In the genomic region with DNA sequence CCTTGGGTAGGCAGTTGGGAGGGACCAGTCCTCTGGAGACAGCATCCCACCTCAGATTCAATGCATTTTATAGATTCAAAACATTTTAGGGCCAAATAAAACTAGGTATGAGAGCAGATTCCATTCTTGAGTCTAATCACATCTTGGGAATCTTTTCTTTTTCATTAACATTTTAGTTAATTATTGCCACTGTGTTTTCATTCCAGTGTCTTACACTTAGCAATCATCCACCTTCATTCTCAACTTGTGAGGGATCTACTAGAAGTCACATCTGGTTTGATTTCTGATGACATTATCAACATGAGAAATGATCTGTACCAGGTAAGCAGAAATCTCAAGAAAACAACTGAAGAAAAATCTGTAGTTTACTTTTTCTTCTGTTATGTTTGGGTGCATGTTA, we compare ENCODE assay signal across 29 cellular contexts.
DNase-seq lines count a peak whose midpoint lies in the region; ATAC-seq, FAIRE-seq and TF ChIP-seq lines count a peak whose summit lies in the region.
"Had no signal": no experiment of that assay in that cellular context is flagged by ENCODE, and none has a peak within 500 bp of the region (broad histone marks: within the 10 kb centered on the region; RNA-seq: fewer than 3 reads in every experiment).

No MANE protein-coding gene starts in this region.

- FAIRE-seq in kidney (lab: Jason Lieb, UNC): peak; percentile 25
- FAIRE-seq: A549, colon had no signal

- no peak for ATAC-seq in stimulated activated naive B cell treated with anti-CD40 and anti-IgM and Interleukin-4, amounts not matched to agents 10 μg/mL and 1 μg/mL and 100 μg/mL, for 72 hours (replicated peaks)
- no peak for ATAC-seq in esophagus mucosa
- ATAC-seq in upper lobe of right lung: no peak
- ATAC-seq: A549, gastrocnemius medialis, sciatic nerve had no signal

- no peaks in the 10 kb centered on the region for H3K27me3 Mint-ChIP-seq in activated T-cell treated with anti-CD3 and anti-CD28 coated beads, Interleukin-2, amount 50 U/mL, for 24 hours
- H3K27me3 Mint-ChIP-seq in activated T-helper 1 cell treated with anti-CD3 and anti-CD28 coated beads, Interleukin-12 subunit alpha, Interleukin-12 subunit beta, Interleukin-2, Interleukin-4 antibody, amounts not matched to agents 30 ng/mL and 10 ng/mL and 1 ng/mL, durations not matched to agents 14 hours and 24 hours and 36 hours (ENCODE audit: insufficient read depth): no peaks in the 10 kb centered on the region
- no peaks in the 10 kb centered on the region for H3K27me3 Mint-ChIP-seq in stimulated activated naive B cell treated with anti-CD40 and anti-IgM and Interleukin-4, amounts not matched to agents 10 μg/mL and 1 μg/mL and 100 μg/mL, for 72 hours

- no peak for DNase-seq in activated T-cell treated with anti-CD3 and anti-CD28 coated beads, Interleukin-2, amount 50 U/mL, for 24 hours
- DNase-seq in activated T-cell treated with anti-CD3 and anti-CD28 coated beads, Interleukin-2, amount 50 U/mL, for 48 hours: no peak
- DNase-seq in activated T-helper 1 cell treated with anti-CD3 and anti-CD28 coated beads, Interleukin-12 subunit alpha, Interleukin-12 subunit beta, Interleukin-2, Interleukin-4 antibody, amounts not matched to agents 30 ng/mL and 10 ng/mL and 1 ng/mL, durations not matched to agents 14 hours and 24 hours and 36 hours (ENCODE audit: low spot score): no peak
- no peak for DNase-seq in kidney
- no peak for DNase-seq in stimulated activated naive B cell treated with anti-CD40 and anti-IgM and Interleukin-4, amounts not matched to agents 10 μg/mL and 1 μg/mL and 100 μg/mL, for 72 hours
- DNase-seq in upper lobe of right lung: no peak
- DNase-seq in HT-29 (ENCODE audit: low spot score): no peak
- DNase-seq: activated CD4-positive, CD25-positive, alpha-beta regulatory T cell treated with anti-CD3 and anti-CD28 coated beads, Interleukin-2, amount 50 U/mL, for 72 hours; activated CD8-positive, alpha-beta memory T cell treated with anti-CD3 and anti-CD28 coated beads for 24 hours; Caco-2; DMS79 treated with DMSO at 0.1 percent for 48 hours; effector memory CD4-positive, alpha-beta T cell; esophagus squamous epithelium; gastrocnemius medialis; GOT3; Kasumi-1; NCI-H1048; NCI-H1694 treated with DMSO at 0.1 percent for 48 hours; NCI-H526 treated with DMSO at 0.1 percent for 48 hours; posterior cingulate gyrus; SJCRH30; stimulated activated CD4-positive, alpha-beta T cell treated with anti-CD3 and anti-CD28 coated beads, Interleukin-4, amount 100 ng/mL, for 4 hours; transverse colon had no signal

- H3K9me3 ChIP-seq in kidney (ENCODE audit: control insufficient read depth in 1 of 2, low read length in 2 of 2) (no peaks in the 10 kb centered on the region), upper lobe of right lung (no peaks in the 10 kb centered on the region)
- H3K9me3 ChIP-seq: A549, Caco-2, esophagus squamous epithelium, gastrocnemius medialis, SJCRH30, transverse colon had no signal

- H3K27ac ChIP-seq in kidney (ENCODE audit: low read depth in 2 of 2, low read length in 2 of 2): peak overlapping the region; percentile 43 to 68
- H3K27ac ChIP-seq in upper lobe of right lung: no peak overlapping the region
- H3K27ac ChIP-seq: A549, esophagus squamous epithelium, gastrocnemius medialis, hepatocyte, SJCRH30, transverse colon had no signal

- H3K4me1 ChIP-seq in kidney (ENCODE audit: control insufficient read depth in 1 of 2, insufficient read depth in 1 of 2, low read depth in 1 of 2, low read length in 2 of 2): peaks cover 0 to 10% of the 10 kb centered on the region in 2 donors
- peaks cover 13% of the 10 kb centered on the region for H3K4me1 ChIP-seq in upper lobe of right lung
- H3K4me1 ChIP-seq: Caco-2, gastrocnemius medialis, SJCRH30 had no signal

- H3K9me3 Mint-ChIP-seq in activated T-cell treated with anti-CD3 and anti-CD28 coated beads, Interleukin-2, amount 50 U/mL, for 24 hours: no peaks in the 10 kb centered on the region
- no peaks in the 10 kb centered on the region for H3K9me3 Mint-ChIP-seq in activated T-helper 1 cell treated with anti-CD3 and anti-CD28 coated beads, Interleukin-12 subunit alpha, Interleukin-12 subunit beta, Interleukin-2, Interleukin-4 antibody, amounts not matched to agents 30 ng/mL and 10 ng/mL and 1 ng/mL, durations not matched to agents 14 hours and 24 hours and 36 hours
- no peaks in the 10 kb centered on the region for H3K9me3 Mint-ChIP-seq in stimulated activated naive B cell treated with anti-CD40 and anti-IgM and Interleukin-4, amounts not matched to agents 10 μg/mL and 1 μg/mL and 100 μg/mL, for 72 hours
- H3K9me3 Mint-ChIP-seq: neural crest cell had no signal

- H3K9ac ChIP-seq in kidney (ENCODE audit: low read length in 2 of 2): no peak overlapping the region

- H3K4me3 ChIP-seq in kidney (ENCODE audit: low read length in 2 of 2) (peak overlapping the region in 1 of 2 donors; percentile 29), upper lobe of right lung (no peak overlapping the region)
- H3K4me3 ChIP-seq: A549, esophagus squamous epithelium, gastrocnemius medialis, hepatocyte, SJCRH30, transverse colon had no signal

- TF ChIP-seq CTCF in kidney (IDR thresholded peaks at IDR 0.05; ENCODE audit: borderline replicate concordance, extremely low read depth, insufficient read depth): no peak
- TF ChIP-seq CTCF in upper lobe of right lung (IDR thresholded peaks at IDR 0.05): no peak

- H3K27me3 ChIP-seq in upper lobe of right lung: no peaks in the 10 kb centered on the region
- H3K27me3 ChIP-seq: esophagus squamous epithelium, gastrocnemius medialis, hepatocyte, SJCRH30, transverse colon had no signal

- intact Hi-C loops in activated T-helper 1 cell treated with anti-CD3 and anti-CD28 coated beads, Interleukin-12 subunit alpha, Interleukin-12 subunit beta, Interleukin-2, Interleukin-4 antibody, amounts not matched to agents 30 ng/mL and 10 ng/mL and 1 ng/mL, durations not matched to agents 14 hours and 24 hours and 36 hours (cut with micrococcal nuclease): no loop called here
- intact Hi-C loops in kidney (cut with DNase I): no loop called here
- intact Hi-C loops in upper lobe of right lung (cut with DNase I): no loop called here

- H3K4me3 Mint-ChIP-seq in activated T-cell treated with anti-CD3 and anti-CD28 coated beads, Interleukin-2, amount 50 U/mL, for 24 hours: no peak overlapping the region
- H3K4me3 Mint-ChIP-seq in activated T-helper 1 cell treated with anti-CD3 and anti-CD28 coated beads, Interleukin-12 subunit alpha, Interleukin-12 subunit beta, Interleukin-2, Interleukin-4 antibody, amounts not matched to agents 30 ng/mL and 10 ng/mL and 1 ng/mL, durations not matched to agents 14 hours and 24 hours and 36 hours: no peak overlapping the region
- H3K4me3 Mint-ChIP-seq in stimulated activated naive B cell treated with anti-CD40 and anti-IgM and Interleukin-4, amounts not matched to agents 10 μg/mL and 1 μg/mL and 100 μg/mL, for 72 hours: no peak overlapping the region
- H3K4me3 Mint-ChIP-seq: neural crest cell had no signal

- H3K27ac Mint-ChIP-seq in activated T-cell treated with anti-CD3 and anti-CD28 coated beads, Interleukin-2, amount 50 U/mL, for 24 hours: peak overlapping the region; percentile 58
- peak overlapping the region; percentile 59 for H3K27ac Mint-ChIP-seq in activated T-helper 1 cell treated with anti-CD3 and anti-CD28 coated beads, Interleukin-12 subunit alpha, Interleukin-12 subunit beta, Interleukin-2, Interleukin-4 antibody, amounts not matched to agents 30 ng/mL and 10 ng/mL and 1 ng/mL, durations not matched to agents 14 hours and 24 hours and 36 hours
- peak overlapping the region; percentile 68 for H3K27ac Mint-ChIP-seq in stimulated activated naive B cell treated with anti-CD40 and anti-IgM and Interleukin-4, amounts not matched to agents 10 μg/mL and 1 μg/mL and 100 μg/mL, for 72 hours

- peaks cover 8 to 22% of the 10 kb centered on the region in 2 donors for H3K36me3 ChIP-seq in kidney (ENCODE audit: control insufficient read depth in 1 of 2, insufficient read depth in 2 of 2, low read length in 2 of 2)
- peaks cover 86% of the 10 kb centered on the region for H3K36me3 ChIP-seq in upper lobe of right lung

- H3K4me1 Mint-ChIP-seq in activated T-cell treated with anti-CD3 and anti-CD28 coated beads, Interleukin-2, amount 50 U/mL, for 24 hours (ENCODE audit: low read depth): peaks cover 74% of the 10 kb centered on the region
- peaks cover 81% of the 10 kb centered on the region for H3K4me1 Mint-ChIP-seq in activated T-helper 1 cell treated with anti-CD3 and anti-CD28 coated beads, Interleukin-12 subunit alpha, Interleukin-12 subunit beta, Interleukin-2, Interleukin-4 antibody, amounts not matched to agents 30 ng/mL and 10 ng/mL and 1 ng/mL, durations not matched to agents 14 hours and 24 hours and 36 hours (ENCODE audit: low read depth)
- H3K4me1 Mint-ChIP-seq in stimulated activated naive B cell treated with anti-CD40 and anti-IgM and Interleukin-4, amounts not matched to agents 10 μg/mL and 1 μg/mL and 100 μg/mL, for 72 hours: peaks cover 39 to 57% of the 10 kb centered on the region in 2 donors
- H3K4me1 Mint-ChIP-seq: neural crest cell had no signal

- peaks cover 91% of the 10 kb centered on the region for H3K36me3 Mint-ChIP-seq in activated T-cell treated with anti-CD3 and anti-CD28 coated beads, Interleukin-2, amount 50 U/mL, for 24 hours (ENCODE audit: low read depth)
- peaks cover 75% of the 10 kb centered on the region for H3K36me3 Mint-ChIP-seq in activated T-helper 1 cell treated with anti-CD3 and anti-CD28 coated beads, Interleukin-12 subunit alpha, Interleukin-12 subunit beta, Interleukin-2, Interleukin-4 antibody, amounts not matched to agents 30 ng/mL and 10 ng/mL and 1 ng/mL, durations not matched to agents 14 hours and 24 hours and 36 hours (ENCODE audit: low read depth)
- peaks cover 57 to 79% of the 10 kb centered on the region in 2 donors for H3K36me3 Mint-ChIP-seq in stimulated activated naive B cell treated with anti-CD40 and anti-IgM and Interleukin-4, amounts not matched to agents 10 μg/mL and 1 μg/mL and 100 μg/mL, for 72 hours
